ENCODE assay signal across 1 cellular context in the genomic region with DNA sequence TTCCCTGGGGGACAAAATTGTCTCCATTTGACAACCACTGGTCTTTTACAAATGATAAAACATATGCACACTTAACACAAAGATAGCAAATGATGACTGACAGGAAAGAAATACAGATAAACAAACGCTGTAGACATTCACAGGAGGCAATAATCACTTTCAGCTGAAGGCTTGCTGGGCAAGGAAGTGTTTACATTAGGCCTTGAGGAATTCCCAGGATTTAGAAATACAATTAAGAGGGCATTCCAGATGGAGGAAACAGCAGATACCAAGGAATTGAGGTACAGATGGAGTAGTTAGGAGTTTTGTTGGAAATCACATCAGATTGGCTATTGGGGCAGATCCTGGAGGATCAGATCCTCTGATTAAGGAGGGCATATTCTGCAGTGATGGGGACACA.
TF ChIP-seq lines count a peak whose summit lies in the region.

No MANE protein-coding gene starts in this region.

TF ChIP-seq in WTC11, 78 proteins besides CTCF, POLR2A, EP300 and RAD21 (continued from another document):
- TF ChIP-seq, protein P1, sequence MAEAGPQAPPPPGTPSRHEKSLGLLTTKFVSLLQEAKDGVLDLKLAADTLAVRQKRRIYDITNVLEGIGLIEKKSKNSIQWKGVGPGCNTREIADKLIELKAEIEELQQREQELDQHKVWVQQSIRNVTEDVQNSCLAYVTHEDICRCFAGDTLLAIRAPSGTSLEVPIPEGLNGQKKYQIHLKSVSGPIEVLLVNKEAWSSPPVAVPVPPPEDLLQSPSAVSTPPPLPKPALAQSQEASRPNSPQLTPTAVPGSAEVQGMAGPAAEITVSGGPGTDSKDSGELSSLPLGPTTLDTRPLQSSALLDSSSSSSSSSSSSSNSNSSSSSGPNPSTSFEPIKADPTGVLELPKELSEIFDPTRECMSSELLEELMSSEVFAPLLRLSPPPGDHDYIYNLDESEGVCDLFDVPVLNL (CRISPR knock-in tag; IDR thresholded peaks at IDR 0.05; ENCODE audit: borderline replicate concordance, low read depth) = no peak
- TF ChIP-seq ELF4 (CRISPR knock-in tag; IDR thresholded peaks at IDR 0.05; ENCODE audit: low read depth) = no peak
- no peak for TF ChIP-seq SOX15 (CRISPR knock-in tag; IDR thresholded peaks at IDR 0.05)
